Comparison of ENCODE assay signal across 28 cellular contexts in the genomic region with DNA sequence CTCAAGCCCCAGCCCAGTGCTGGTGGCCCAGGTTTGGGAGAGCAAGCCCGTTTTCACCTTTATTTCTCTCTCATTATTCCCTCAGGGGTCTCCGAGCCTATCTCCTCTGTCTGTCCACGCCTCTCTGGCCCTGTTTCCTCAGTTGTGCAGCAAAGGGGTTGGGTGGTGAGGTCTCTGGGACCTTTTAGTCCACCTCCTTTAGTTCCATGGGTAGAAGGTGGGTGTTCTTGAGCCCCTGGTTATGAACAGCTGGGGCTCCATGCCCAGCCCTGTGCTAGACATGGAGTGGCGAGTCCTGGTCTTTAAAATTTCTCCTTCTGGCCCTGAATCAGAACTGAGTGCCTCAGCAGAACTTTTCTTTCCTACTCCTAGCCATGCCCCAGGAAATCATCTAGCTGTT. TPM values are rescaled to one million over a fixed set of nuclear protein-coding genes. Genes with fewer than 3 reads are reported as not detected.
"Had no signal": no experiment of that assay in that cellular context is flagged by ENCODE, and none has a peak within 500 bp of the region (broad histone marks: within the 10 kb centered on the region; RNA-seq: fewer than 3 reads in every experiment).

No MANE protein-coding gene starts in this region.

- H3K4me3 ChIP-seq: heart left ventricle, left ventricle myocardium inferior, lung, pancreas, psoas muscle, right lobe of liver, smooth muscle cell, stomach, thyroid gland, transverse colon, upper lobe of left lung, vagina had no signal

- H3K27ac Mint-ChIP-seq: stimulated activated naive B cell treated with anti-CD40 and anti-IgM and Interleukin-4, amounts not matched to agents 10 μg/mL and 1 μg/mL and 100 μg/mL, for 72 hours had no signal

- H3K4me1 ChIP-seq: right lobe of liver, testis, thyroid gland had no signal

- H3K9me3 ChIP-seq: pancreas, psoas muscle, right lobe of liver, testis, thyroid gland, vagina had no signal

- ATAC-seq: heart left ventricle; naive thymus-derived CD8-positive, alpha-beta T cell; pancreas; psoas muscle; right lobe of liver; stimulated activated naive B cell treated with anti-CD40 and anti-IgM and Interleukin-4, amounts not matched to agents 10 μg/mL and 1 μg/mL and 100 μg/mL, for 72 hours; stimulated activated naive CD8-positive, alpha-beta T cell treated with anti-CD3 and anti-CD28 coated beads, Interleukin-15, Interleukin-2, amounts not matched to agents 100 U/mL and 50 U/mL, for 24 hours had no signal

- H3K36me3 ChIP-seq: right lobe of liver, transverse colon had no signal

- H3K36me3 Mint-ChIP-seq: naive thymus-derived CD8-positive, alpha-beta T cell had no signal

- H3K27ac ChIP-seq: heart left ventricle, left ventricle myocardium inferior, pancreas, psoas muscle, right lobe of liver, stomach, testis, thyroid gland, transverse colon, upper lobe of left lung, vagina had no signal

- H3K27me3 ChIP-seq: testis, thyroid gland, vagina had no signal

- H3K4me2 ChIP-seq: smooth muscle cell had no signal

- H3K4me3 Mint-ChIP-seq: naive thymus-derived CD8-positive, alpha-beta T cell; stimulated activated naive B cell treated with anti-CD40 and anti-IgM and Interleukin-4, amounts not matched to agents 10 μg/mL and 1 μg/mL and 100 μg/mL, for 72 hours had no signal

- DNase-seq: heart left ventricle; islet precursor cell; left ventricle myocardium inferior; mesendoderm; naive thymus-derived CD8-positive, alpha-beta T cell; psoas muscle; right lobe of liver; stimulated activated CD4-positive, alpha-beta T cell treated with anti-CD3 and anti-CD28 coated beads, Interleukin-12 subunit alpha, Interleukin-12 subunit beta, amount 100 ng/mL, for 4 hours; stimulated activated CD4-positive, alpha-beta T cell treated with anti-CD3 and anti-CD28 coated beads, Interleukin-15, amount 100 ng/mL, for 24 hours; stimulated activated CD4-positive, alpha-beta T cell treated with anti-CD3 and anti-CD28 coated beads, Interleukin-2, amount 100 ng/mL, for 24 hours; stimulated activated CD4-positive, alpha-beta T cell treated with anti-CD3 and anti-CD28 coated beads, Interleukin-4, amount 100 ng/mL, for 1 hour; stimulated activated naive B cell treated with anti-CD40 and anti-IgM and Interleukin-4, amounts not matched to agents 10 μg/mL and 1 μg/mL and 100 μg/mL, for 72 hours; stimulated activated naive CD8-positive, alpha-beta T cell treated with anti-CD3 and anti-CD28 coated beads, Interleukin-15, Interleukin-2, amounts not matched to agents 100 U/mL and 50 U/mL, for 24 hours; stomach; testis; thyroid gland; transverse colon; upper lobe of left lung had no signal

RNA-seq across cellular contexts. Expression of a gene that starts 1.3 kb away (rescaled TPM):
- total RNA-seq: heart left ventricle; kidney epithelial cell; left ventricle myocardium inferior; lower leg skin; lung; mucosa of gallbladder; naive thymus-derived CD8-positive, alpha-beta T cell; omental fat pad; psoas muscle; right lobe of liver; skeletal muscle tissue; smooth muscle cell; thyroid gland; urinary bladder had no signal
